7 cellular contexts compared by ENCODE assay signal in genomic region chr4:49154709-49155108, GRCh38.
DNase-seq lines count a peak whose midpoint lies in the region; ATAC-seq lines count a peak whose summit lies in the region.
"Not testable (repeated sequence)": the region's sequence is repeated elsewhere in the genome, so short reads cannot be mapped to it uniquely, and the experiment has no call there.

No MANE protein-coding gene starts in this region.

- H3K27me3 Mint-ChIP-seq in natural killer cell treated with Interleukin-12 subunit alpha and Interleukin-12 subunit beta and Interleukin-15 and Interleukin-18, amount 100 ng/mL, for 72 hours = not testable (repeated sequence)

- peak; percentile 39 for ATAC-seq in GM18868 (IDR thresholded peaks at IDR 0.05; ENCODE audit: unreplicated experiment)
- ATAC-seq in HG03280 (IDR thresholded peaks at IDR 0.05; ENCODE audit: unreplicated experiment) = peak; percentile 45
- peak; percentile 69 to 72 for ATAC-seq in natural killer cell treated with Interleukin-12 subunit alpha and Interleukin-12 subunit beta and Interleukin-15 and Interleukin-18, amount 100 ng/mL, for 72 hours

- H3K36me3 Mint-ChIP-seq in natural killer cell treated with Interleukin-12 subunit alpha and Interleukin-12 subunit beta and Interleukin-15 and Interleukin-18, amount 100 ng/mL, for 72 hours = peaks cover 56% of the 10 kb centered on the region

- H3K4me3 Mint-ChIP-seq in natural killer cell treated with Interleukin-12 subunit alpha and Interleukin-12 subunit beta and Interleukin-15 and Interleukin-18, amount 100 ng/mL, for 72 hours = not testable (repeated sequence)

- peaks cover 49% of the 10 kb centered on the region for H3K9me3 Mint-ChIP-seq in natural killer cell treated with Interleukin-12 subunit alpha and Interleukin-12 subunit beta and Interleukin-15 and Interleukin-18, amount 100 ng/mL, for 72 hours

- peak; percentile 72 for DNase-seq in H4 (ENCODE audit: low spot score)
- peak; percentile 26 for DNase-seq in NCI-H460 (ENCODE audit: extremely low read depth, low read depth)
- peak; percentile 73 to 79 for DNase-seq in dermis microvascular lymphatic vessel endothelial cell (ENCODE audit: low read depth in 2 of 2)
- peak; percentile 75 for DNase-seq in iPS DF 19.7 (ENCODE audit: low read depth, low spot score)
- not testable (repeated sequence) for DNase-seq in natural killer cell treated with Interleukin-12 subunit alpha and Interleukin-12 subunit beta and Interleukin-15 and Interleukin-18, amount 100 ng/mL, for 72 hours (ENCODE audit: low spot score)

- H3K4me1 Mint-ChIP-seq in natural killer cell treated with Interleukin-12 subunit alpha and Interleukin-12 subunit beta and Interleukin-15 and Interleukin-18, amount 100 ng/mL, for 72 hours (ENCODE audit: low read depth in 2 of 2) = peaks cover 0 to 18% of the 10 kb centered on the region in 2 donors

- not testable (repeated sequence) for H3K27ac Mint-ChIP-seq in natural killer cell treated with Interleukin-12 subunit alpha and Interleukin-12 subunit beta and Interleukin-15 and Interleukin-18, amount 100 ng/mL, for 72 hours
